34 cellular contexts compared by ENCODE assay signal in genomic region chr7:118696879-118697278, GRCh38.
"Had no signal": no experiment of that assay in that cellular context is flagged by ENCODE, and none has a peak within 500 bp of the region (broad histone marks: within the 10 kb centered on the region; RNA-seq: fewer than 3 reads in every experiment).

No MANE protein-coding gene starts in this region.

- H3K36me3 ChIP-seq: adrenal gland, ascending aorta, cardiac muscle cell, colonic mucosa, gastroesophageal sphincter, sigmoid colon, vagina had no signal

- H3K4me1 Mint-ChIP-seq: activated naive CD8-positive, alpha-beta T cell treated with anti-CD3 and anti-CD28 coated beads for 36 hours; brain; naive thymus-derived CD8-positive, alpha-beta T cell; neural crest cell; stimulated activated memory B cell treated with anti-CD40 and anti-IgM and Interleukin-4, amounts not matched to agents 10 μg/mL and 1 μg/mL and 100 μg/mL, for 72 hours; stimulated activated naive CD8-positive, alpha-beta T cell treated with anti-CD3 and anti-CD28 coated beads, Interleukin-15, amount 100 ng/mL, for 72 hours had no signal

- H3K9ac ChIP-seq: parathyroid adenoma had no signal

- H3K4me1 ChIP-seq: adrenal gland, ascending aorta, colonic mucosa, gastroesophageal sphincter, parathyroid adenoma, psoas muscle, sigmoid colon, vagina had no signal

- H3K4me3 Mint-ChIP-seq: activated naive CD8-positive, alpha-beta T cell treated with anti-CD3 and anti-CD28 coated beads for 36 hours; brain; naive thymus-derived CD8-positive, alpha-beta T cell; neural crest cell; stimulated activated memory B cell treated with anti-CD40 and anti-IgM and Interleukin-4, amounts not matched to agents 10 μg/mL and 1 μg/mL and 100 μg/mL, for 72 hours; stimulated activated naive CD8-positive, alpha-beta T cell treated with anti-CD3 and anti-CD28 coated beads, Interleukin-15, amount 100 ng/mL, for 72 hours; T-helper 2 cell treated with Interferon-gamma antibody and Interleukin-4, amounts not matched to agents 5 μg/mL and 100 μg/mL, for 36 hours; type B pancreatic cell had no signal

- H3K27me3 Mint-ChIP-seq: activated naive CD8-positive, alpha-beta T cell treated with anti-CD3 and anti-CD28 coated beads for 36 hours; brain; naive thymus-derived CD8-positive, alpha-beta T cell; stimulated activated memory B cell treated with anti-CD40 and anti-IgM and Interleukin-4, amounts not matched to agents 10 μg/mL and 1 μg/mL and 100 μg/mL, for 72 hours; stimulated activated naive CD8-positive, alpha-beta T cell treated with anti-CD3 and anti-CD28 coated beads, Interleukin-15, amount 100 ng/mL, for 72 hours; type B pancreatic cell had no signal

- H3K79me2 ChIP-seq: hepatocyte, parathyroid adenoma had no signal

- H3K27ac Mint-ChIP-seq: activated naive CD8-positive, alpha-beta T cell treated with anti-CD3 and anti-CD28 coated beads for 36 hours; brain; naive thymus-derived CD8-positive, alpha-beta T cell; stimulated activated memory B cell treated with anti-CD40 and anti-IgM and Interleukin-4, amounts not matched to agents 10 μg/mL and 1 μg/mL and 100 μg/mL, for 72 hours; stimulated activated naive CD8-positive, alpha-beta T cell treated with anti-CD3 and anti-CD28 coated beads, Interleukin-15, amount 100 ng/mL, for 72 hours; T-helper 2 cell treated with Interferon-gamma antibody and Interleukin-4, amounts not matched to agents 5 μg/mL and 100 μg/mL, for 36 hours; type B pancreatic cell had no signal

- H3K27me3 ChIP-seq: adrenal gland, ascending aorta, cardiac muscle cell, colonic mucosa, gastroesophageal sphincter, hepatocyte, sigmoid colon, vagina had no signal

- DNase-seq: activated CD4-positive, alpha-beta T cell treated with anti-CD3 and anti-CD28 coated beads for 4 hours; activated CD4-positive, alpha-beta T cell treated with anti-CD3 and anti-CD28 coated beads, Interleukin-2, amount 50 U/mL, for 4 hours; activated CD8-positive, alpha-beta memory T cell treated with anti-CD3 and anti-CD28 coated beads for 24 hours; activated effector memory CD4-positive, alpha-beta T cell treated with Interleukin-2 at 50 U/mL for 16 hours; activated naive CD4-positive, alpha-beta T cell treated with Interleukin-2 at 50 U/mL for 16 hours; activated naive CD8-positive, alpha-beta T cell treated with anti-CD3 and anti-CD28 coated beads for 36 hours; adrenal gland; cerebellar nuclear complex; colonic mucosa; effector CD8-positive, alpha-beta T cell; erythroblast; left cardiac atrium; midbrain; naive thymus-derived CD8-positive, alpha-beta T cell; occipital lobe; psoas muscle; sigmoid colon; small intestine; stimulated activated CD4-positive, alpha-beta T cell treated with anti-CD3 and anti-CD28 coated beads, Interleukin-4, amount 100 ng/mL, for 24 hours; stimulated activated CD8-positive, alpha-beta memory T cell treated with anti-CD3 and anti-CD28 coated beads, Interleukin-4, amount 100 ng/mL, for 48 hours; stimulated activated naive CD8-positive, alpha-beta T cell treated with anti-CD3 and anti-CD28 coated beads, Interleukin-15, amount 100 ng/mL, for 72 hours; substantia nigra had no signal

- H3K9me3 ChIP-seq: adrenal gland, ascending aorta, colonic mucosa, gastroesophageal sphincter, psoas muscle, sigmoid colon, vagina had no signal

- H3K4me3 ChIP-seq: adrenal gland, ascending aorta, cardiac muscle cell, colonic mucosa, gastroesophageal sphincter, hepatocyte, psoas muscle, sigmoid colon, vagina had no signal

- H3K36me3 Mint-ChIP-seq: activated naive CD8-positive, alpha-beta T cell treated with anti-CD3 and anti-CD28 coated beads for 36 hours; brain; naive thymus-derived CD8-positive, alpha-beta T cell; stimulated activated memory B cell treated with anti-CD40 and anti-IgM and Interleukin-4, amounts not matched to agents 10 μg/mL and 1 μg/mL and 100 μg/mL, for 72 hours; type B pancreatic cell had no signal

- H3K4me2 ChIP-seq: hepatocyte had no signal

- H3K27ac ChIP-seq: adrenal gland, ascending aorta, cardiac muscle cell, colonic mucosa, gastroesophageal sphincter, hepatocyte, parathyroid adenoma, psoas muscle, sigmoid colon, vagina, VCaP had no signal

- ATAC-seq: gastroesophageal sphincter; left cardiac atrium; naive thymus-derived CD8-positive, alpha-beta T cell; psoas muscle; stimulated activated memory B cell treated with anti-CD40 and anti-IgM and Interleukin-4, amounts not matched to agents 10 μg/mL and 1 μg/mL and 100 μg/mL, for 72 hours; stimulated activated naive CD8-positive, alpha-beta T cell treated with anti-CD3 and anti-CD28 coated beads, Interleukin-15, amount 100 ng/mL, for 72 hours had no signal

- H2AFZ ChIP-seq: hepatocyte, parathyroid adenoma had no signal

- H3K9me3 Mint-ChIP-seq: brain; neural crest cell; stimulated activated memory B cell treated with anti-CD40 and anti-IgM and Interleukin-4, amounts not matched to agents 10 μg/mL and 1 μg/mL and 100 μg/mL, for 72 hours; type B pancreatic cell had no signal
